8 cellular contexts compared by ENCODE assay signal in genomic region chr5:147391781-147392180, GRCh38.
DNase-seq lines count a peak whose midpoint lies in the region; ATAC-seq and TF ChIP-seq lines count a peak whose summit lies in the region.

No MANE protein-coding gene starts in this region.

- H3K27me3 Mint-ChIP-seq in T-helper 2 cell treated with Interferon-gamma antibody and Interleukin-4, amounts not matched to agents 5 μg/mL and 100 μg/mL, for 36 hours (ENCODE audit: low read depth) = no peaks in the 10 kb centered on the region

- TF ChIP-seq CTCF in Peyer's patch (IDR thresholded peaks at IDR 0.05) (peak in 4 of 6 experiments; percentile 30 to 58 (median 56)), fibroblast of mammary gland (conservative IDR thresholded peaks at IDR 0.05; ENCODE audit: control insufficient read depth, insufficient read depth, low read depth, low read length) (peak; percentile 85)

- no peak overlapping the region for H3K18ac ChIP-seq in trophoblast cell (ENCODE audit: low read length)

- no peak overlapping the region for H4K91ac ChIP-seq in trophoblast cell (ENCODE audit: low read depth, low read length)

- H3K4me1 ChIP-seq in Peyer's patch (no peaks in the 10 kb centered on the region), trophoblast cell (ENCODE audit: control insufficient read depth in 1 of 2, insufficient read depth in 2 of 2, low read length in 2 of 2) (peaks cover 3 to 6% of the 10 kb centered on the region in 2 experiments)

- no peak overlapping the region for H2AK5ac ChIP-seq in trophoblast cell (ENCODE audit: low read length)

- no peaks in the 10 kb centered on the region for H3K79me2 ChIP-seq in trophoblast cell (ENCODE audit: control insufficient read depth, insufficient read depth, low read length, poor library complexity)

- H3K36me3 ChIP-seq in Peyer's patch (peaks cover 0 to 6% (median 0%) of the 10 kb centered on the region in 3 donors), trophoblast cell (ENCODE audit: control insufficient read depth in 1 of 2, insufficient read depth in 2 of 2, low read length in 2 of 2) (peaks cover 26 to 39% of the 10 kb centered on the region in 2 experiments)

- H2AFZ ChIP-seq in trophoblast cell (ENCODE audit: insufficient read depth, low read length, poor library complexity) = no peak overlapping the region

- H3K9me3 Mint-ChIP-seq in T-helper 2 cell treated with Interferon-gamma antibody and Interleukin-4, amounts not matched to agents 5 μg/mL and 100 μg/mL, for 36 hours = no peaks in the 10 kb centered on the region

- DNase-seq in D341Med (ENCODE audit: low spot score) (peak; percentile 58), Peyer's patch (peak in 1 of 3 donors; percentile 53), fibroblast of mammary gland (ENCODE audit: low read depth) (peak; percentile 96), trophoblast cell (peak; percentile 64 to 74), OCI-M2 (lab: John Stamatoyannopoulos, UW; ENCODE audit: unreplicated experiment) (no peak)
- DNase-seq in T-helper 2 cell treated with Interferon-gamma antibody and Interleukin-4, amounts not matched to agents 5 μg/mL and 100 μg/mL, for 36 hours (ENCODE audit: low spot score) = no peak

- peak; percentile 96 for ATAC-seq in GM19395 (IDR thresholded peaks at IDR 0.05; ENCODE audit: unreplicated experiment)
- ATAC-seq in HG03196 (IDR thresholded peaks at IDR 0.05; ENCODE audit: unreplicated experiment) = peak; percentile 91

- no peak for TF ChIP-seq POLR2A in Peyer's patch (IDR thresholded peaks at IDR 0.05)

- H3K4me3 ChIP-seq in Peyer's patch (no peak overlapping the region), fibroblast of mammary gland (ENCODE audit: control insufficient read depth, low read depth, low read length) (no peak overlapping the region), trophoblast cell (ENCODE audit: low read depth, low read length) (no peak overlapping the region)

- H3K9me3 ChIP-seq in Peyer's patch (no peaks in the 10 kb centered on the region), trophoblast cell (ENCODE audit: insufficient read depth, low read depth, low read length) (no peaks in the 10 kb centered on the region)

- H3K27ac ChIP-seq in Peyer's patch = no peak overlapping the region
- no peak overlapping the region for H3K27ac ChIP-seq in trophoblast cell (ENCODE audit: low read depth, low read length)

- H4K12ac ChIP-seq in trophoblast cell (ENCODE audit: low read depth, low read length) = no peak overlapping the region

- no peak overlapping the region for H2BK12ac ChIP-seq in trophoblast cell (ENCODE audit: low read length)

- no peak overlapping the region for H4K8ac ChIP-seq in trophoblast cell (ENCODE audit: low read depth, low read length)

- H3K36me3 Mint-ChIP-seq in T-helper 2 cell treated with Interferon-gamma antibody and Interleukin-4, amounts not matched to agents 5 μg/mL and 100 μg/mL, for 36 hours (ENCODE audit: low read depth) = no peaks in the 10 kb centered on the region

- H2BK5ac ChIP-seq in trophoblast cell (ENCODE audit: low read depth, low read length, poor library complexity) = no peak overlapping the region

- no peak overlapping the region for H3K9ac ChIP-seq in trophoblast cell (ENCODE audit: low read length)

- no peak overlapping the region for H3K4me3 Mint-ChIP-seq in T-helper 2 cell treated with Interferon-gamma antibody and Interleukin-4, amounts not matched to agents 5 μg/mL and 100 μg/mL, for 36 hours

- H3K79me1 ChIP-seq in trophoblast cell (ENCODE audit: low read length) = no peaks in the 10 kb centered on the region

- no peaks in the 10 kb centered on the region for H3K4me1 Mint-ChIP-seq in T-helper 2 cell treated with Interferon-gamma antibody and Interleukin-4, amounts not matched to agents 5 μg/mL and 100 μg/mL, for 36 hours (ENCODE audit: low read depth)

- H3K27me3 ChIP-seq in Peyer's patch (no peaks in the 10 kb centered on the region), trophoblast cell (ENCODE audit: insufficient read depth, low read length) (no peaks in the 10 kb centered on the region)

- no peak overlapping the region for H3K14ac ChIP-seq in trophoblast cell (ENCODE audit: low read length)

- WGBS in trophoblast cell (ENCODE audit: extremely low coverage, insufficient coverage, insufficient read length) = no CpG with 5 or more reads among the region's 5 CpGs

- no peak overlapping the region for H2BK120ac ChIP-seq in trophoblast cell (ENCODE audit: insufficient read depth, low read length, poor library complexity)

- H3K4ac ChIP-seq in trophoblast cell (ENCODE audit: low read depth, low read length) = no peak overlapping the region

- H3K23ac ChIP-seq in trophoblast cell (ENCODE audit: low read length) = no peak overlapping the region

- H3K4me2 ChIP-seq in trophoblast cell (ENCODE audit: low read length) = no peak overlapping the region

- no peak overlapping the region for H3K27ac Mint-ChIP-seq in T-helper 2 cell treated with Interferon-gamma antibody and Interleukin-4, amounts not matched to agents 5 μg/mL and 100 μg/mL, for 36 hours

Comparison
In these comparisons a context has a peak if more than half of its experiments do, and no peak if none do; other contexts are left out.
1. DNase-seq: peak in D341Med (single experiment), fibroblast of mammary gland (single experiment) and trophoblast cell (2 of 2); none in T-helper 2 cell treated with Interferon-gamma antibody and Interleukin-4, amounts not matched to agents 5 μg/mL and 100 μg/mL, for 36 hours (single experiment) and OCI-M2 (single experiment).